14 cellular contexts compared by ENCODE assay signal in genomic region chr5:177256296-177256695, GRCh38. TPM values are rescaled to one million over a fixed set of nuclear protein-coding genes. Genes with fewer than 3 reads are reported as not detected.
DNase-seq lines count a peak whose midpoint lies in the region; ATAC-seq and TF ChIP-seq lines count a peak whose summit lies in the region.
"Had no signal": no experiment of that assay in that cellular context is flagged by ENCODE, and none has a peak within 500 bp of the region (broad histone marks: within the 10 kb centered on the region; RNA-seq: fewer than 3 reads in every experiment).

No MANE protein-coding gene starts in this region.

- no peak overlapping the region for H3K4me3 ChIP-seq in CD8-positive, alpha-beta T cell (ENCODE audit: low read depth, low read length)
- no peak overlapping the region for H3K4me3 ChIP-seq in RWPE2 (ENCODE audit: severe bottlenecking)
- H3K4me3 ChIP-seq: BLaER1 treated with 17β-estradiol and CSF1 and Interleukin-3, amounts not matched to agents 10 nM and 100 nM; PC-9 had no signal

- H3K9me3 ChIP-seq in CD8-positive, alpha-beta T cell (ENCODE audit: low read length) = no peaks in the 10 kb centered on the region
- H3K9me3 ChIP-seq in RWPE2 (ENCODE audit: severe bottlenecking) = no peaks in the 10 kb centered on the region
- H3K9me3 ChIP-seq: BLaER1 treated with 17β-estradiol and CSF1 and Interleukin-3, amounts not matched to agents 10 nM and 100 nM had no signal

- peaks cover 2% of the 10 kb centered on the region for H3K4me1 Mint-ChIP-seq in CD8-positive, alpha-beta T cell (ENCODE audit: low read depth)

- H3K27ac Mint-ChIP-seq in CD8-positive, alpha-beta T cell = peak overlapping the region; percentile 72
- H3K27ac Mint-ChIP-seq: activated naive CD4-positive, alpha-beta T cell treated with anti-CD3 and anti-CD28 coated beads, Interleukin-2, amount 10 ng/mL, durations not matched to agents 7 days and 5 days had no signal

- no peak for DNase-seq in CD8-positive, alpha-beta T cell
- DNase-seq in EL (peak; percentile 26), RWPE2 (ENCODE audit: low spot score) (no peak), iris pigment epithelial cell (ENCODE audit: low read depth) (peak; percentile 34)
- no peak for DNase-seq in stimulated activated CD8-positive, alpha-beta memory T cell treated with anti-CD3 and anti-CD28 coated beads, Interleukin-4, amount 100 ng/mL, for 48 hours
- DNase-seq: activated naive CD4-positive, alpha-beta T cell treated with anti-CD3 and anti-CD28 coated beads, Interleukin-2, amount 10 ng/mL, durations not matched to agents 7 days and 5 days; central memory CD4-positive, alpha-beta T cell; GF-D8; NCI-H510A had no signal

- no peaks in the 10 kb centered on the region for H3K9me3 Mint-ChIP-seq in CD8-positive, alpha-beta T cell
- H3K9me3 Mint-ChIP-seq: activated naive CD4-positive, alpha-beta T cell treated with anti-CD3 and anti-CD28 coated beads, Interleukin-2, amount 10 ng/mL, durations not matched to agents 7 days and 5 days had no signal

- H3K36me3 ChIP-seq in CD8-positive, alpha-beta T cell (ENCODE audit: insufficient read depth, low read length) = peaks cover 42% of the 10 kb centered on the region
- peaks cover 90% of the 10 kb centered on the region for H3K36me3 ChIP-seq in RWPE2 (ENCODE audit: low read depth)

- peaks cover 89% of the 10 kb centered on the region for H3K36me3 Mint-ChIP-seq in CD8-positive, alpha-beta T cell

- no peak overlapping the region for H3K27ac ChIP-seq in CD8-positive, alpha-beta T cell (ENCODE audit: low read depth, low read length)
- H3K27ac ChIP-seq in RWPE2 (ENCODE audit: poor library complexity, severe bottlenecking) = no peak overlapping the region
- H3K27ac ChIP-seq: BLaER1 treated with 17β-estradiol and CSF1 and Interleukin-3, amounts not matched to agents 10 nM and 100 nM; PC-9; VCaP had no signal

- ATAC-seq in CD8-positive, alpha-beta T cell = no peak
- ATAC-seq in RWPE2 (ENCODE audit: low read depth) (peak; percentile 66), GM19035 (IDR thresholded peaks at IDR 0.05; ENCODE audit: unreplicated experiment) (no peak), GM18868 (IDR thresholded peaks at IDR 0.05; ENCODE audit: unreplicated experiment) (no peak)

- POLR2A ChIA-PET in CD8-positive, alpha-beta T cell (lab: Charles Lee) = interaction anchor here (0.7 kb wide), 1 partner anchor 37 kb away, joined by 3 read pairs; no protein-coding TSS in a partner anchor

- CTCF ChIA-PET in CD8-positive, alpha-beta T cell (lab: Charles Lee) = no interaction called here

- H3K4me3 Mint-ChIP-seq in CD8-positive, alpha-beta T cell = no peak overlapping the region
- H3K4me3 Mint-ChIP-seq: activated naive CD4-positive, alpha-beta T cell treated with anti-CD3 and anti-CD28 coated beads, Interleukin-2, amount 10 ng/mL, durations not matched to agents 7 days and 5 days had no signal

- no peaks in the 10 kb centered on the region for H3K4me1 ChIP-seq in CD8-positive, alpha-beta T cell (ENCODE audit: insufficient read depth, low read length)
- H3K4me1 ChIP-seq in RWPE2 (ENCODE audit: insufficient read depth, poor library complexity, severe bottlenecking) = no peaks in the 10 kb centered on the region
- H3K4me1 ChIP-seq: BLaER1 treated with 17β-estradiol and CSF1 and Interleukin-3, amounts not matched to agents 10 nM and 100 nM had no signal

- intact Hi-C loops in CD8-positive, alpha-beta T cell (cut with DNase I, micrococcal nuclease) = no loop called here

- no peak for TF ChIP-seq CTCF in CD8-positive, alpha-beta T cell (IDR thresholded peaks at IDR 0.05)
- TF ChIP-seq CTCF in RWPE2 (IDR thresholded peaks at IDR 0.05; ENCODE audit: poor library complexity, severe bottlenecking) = no peak

- no peaks in the 10 kb centered on the region for H3K27me3 ChIP-seq in CD8-positive, alpha-beta T cell (ENCODE audit: insufficient read depth, low read length)
- H3K27me3 ChIP-seq in RWPE2 (ENCODE audit: insufficient read depth, poor library complexity, severe bottlenecking) = no peaks in the 10 kb centered on the region
- H3K27me3 ChIP-seq: BLaER1 treated with 17β-estradiol and CSF1 and Interleukin-3, amounts not matched to agents 10 nM and 100 nM had no signal

- H3K27me3 Mint-ChIP-seq in CD8-positive, alpha-beta T cell (ENCODE audit: low read depth) = no peaks in the 10 kb centered on the region
- H3K27me3 Mint-ChIP-seq: activated naive CD4-positive, alpha-beta T cell treated with anti-CD3 and anti-CD28 coated beads, Interleukin-2, amount 10 ng/mL, durations not matched to agents 7 days and 5 days had no signal

RNA-seq across cellular contexts. Expression of gene RAB24, which starts 47.2 kb away (rescaled TPM):
- total RNA-seq in CD8-positive, alpha-beta T cell = 10 to 100 TPM; 14.1 to 19.8 TPM

RNA-seq across cellular contexts. Expression of gene PRELID1, which starts 47.3 kb away (rescaled TPM):
- total RNA-seq in CD8-positive, alpha-beta T cell = 10 to 100 TPM; 15.5 to 23.7 TPM

RNA-seq across cellular contexts. Expression of gene MXD3, which starts 55.4 kb away (rescaled TPM):
- total RNA-seq in CD8-positive, alpha-beta T cell = 1 to 10 TPM; 6.2 to 8.5 TPM

Comparison
In these comparisons a context has a peak if more than half of its experiments do, and no peak if none do; other contexts are left out.
1. DNase-seq: peak in EL (single experiment) and iris pigment epithelial cell (single experiment); none in CD8-positive, alpha-beta T cell (0 of 7), RWPE2 (single experiment) and stimulated activated CD8-positive, alpha-beta memory T cell treated with anti-CD3 and anti-CD28 coated beads, Interleukin-4, amount 100 ng/mL, for 48 hours (single experiment).